Comparison of ENCODE assay signal across 2 cellular contexts in the genomic region with DNA sequence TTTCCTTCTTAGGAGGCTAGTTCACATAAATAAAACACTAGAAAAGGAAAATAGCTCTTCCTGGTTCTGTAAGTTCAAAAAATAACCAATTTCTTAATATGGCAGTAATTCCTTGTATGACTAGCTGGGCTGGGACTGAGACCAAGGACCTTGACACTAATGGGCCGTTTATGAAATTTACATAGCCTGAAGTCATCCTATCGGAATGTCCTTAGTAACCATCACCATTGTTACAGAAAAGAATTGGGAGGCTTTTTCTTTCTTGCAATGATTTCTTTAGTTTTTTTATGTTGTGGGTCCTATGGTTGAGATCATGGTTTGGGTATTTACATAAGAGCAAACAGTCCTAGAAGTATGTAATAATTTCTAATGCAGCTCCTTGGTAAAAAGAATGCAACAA.
TF ChIP-seq lines count a peak whose summit lies in the region.

No MANE protein-coding gene starts in this region.

TF ChIP-seq in H1, 55 proteins besides CTCF, POLR2A, EP300 and RAD21:
- peak; percentile 68; the same call in 1 of the 2 replicates for TF ChIP-seq JUN (IDR thresholded peaks at IDR 0.05; ENCODE audit: low read depth, low read length)
- TF ChIP-seq CREB1 (IDR thresholded peaks at IDR 0.05) = no peak
- no peak for TF ChIP-seq YY1 (IDR thresholded peaks at IDR 0.05; ENCODE audit: low read depth, low read length)
- no peak for TF ChIP-seq TCF12 (IDR thresholded peaks at IDR 0.05; ENCODE audit: low read depth, low read length)
- TF ChIP-seq RFX5 (IDR thresholded peaks at IDR 0.05; ENCODE audit: borderline replicate concordance, low read depth, low read length) = no peak
- no peak for TF ChIP-seq CBX5 (IDR thresholded peaks at IDR 0.05; ENCODE audit: low read depth, low read length)
- TF ChIP-seq SUZ12 (IDR thresholded peaks at IDR 0.05; ENCODE audit: low read length) = no peak
- TF ChIP-seq KDM4A (IDR thresholded peaks at IDR 0.05; ENCODE audit: low read depth, low read length, severe bottlenecking) = no peak
- TF ChIP-seq TEAD4 (IDR thresholded peaks at IDR 0.05; ENCODE audit: low read depth, low read length) = no peak
- no peak for TF ChIP-seq TBP (IDR thresholded peaks at IDR 0.05; ENCODE audit: low read depth, low read length)
- TF ChIP-seq GABPA (IDR thresholded peaks at IDR 0.05; ENCODE audit: borderline replicate concordance, insufficient read depth, low read length) = no peak
- TF ChIP-seq SIN3A (conservative IDR thresholded peaks at IDR 0.05 in 1 of 2, IDR thresholded peaks at IDR 0.05 in 1 of 2; ENCODE audit: low read depth in 1 of 2, low read length in 2 of 2) = no peak
- TF ChIP-seq, protein P1, sequence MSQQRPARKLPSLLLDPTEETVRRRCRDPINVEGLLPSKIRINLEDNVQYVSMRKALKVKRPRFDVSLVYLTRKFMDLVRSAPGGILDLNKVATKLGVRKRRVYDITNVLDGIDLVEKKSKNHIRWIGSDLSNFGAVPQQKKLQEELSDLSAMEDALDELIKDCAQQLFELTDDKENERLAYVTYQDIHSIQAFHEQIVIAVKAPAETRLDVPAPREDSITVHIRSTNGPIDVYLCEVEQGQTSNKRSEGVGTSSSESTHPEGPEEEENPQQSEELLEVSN (IDR thresholded peaks at IDR 0.05) = no peak
- TF ChIP-seq CTBP2 (IDR thresholded peaks at IDR 0.05; ENCODE audit: borderline replicate concordance, insufficient read depth, insufficient read length, low read length) = no peak
- peak; percentile 72; the same call in 1 of the 2 replicates for TF ChIP-seq JUND (IDR thresholded peaks at IDR 0.05; ENCODE audit: low read length)
- no peak for TF ChIP-seq HDAC6 (IDR thresholded peaks at IDR 0.05; ENCODE audit: low read depth, low read length)
- no peak for TF ChIP-seq TAF7 (optimal IDR thresholded peaks at IDR 0.05; ENCODE audit: borderline replicate concordance, low read depth, low read length)
- TF ChIP-seq EZH2 (IDR thresholded peaks at IDR 0.05; ENCODE audit: low read depth, low read length, severe bottlenecking) = no peak

TF ChIP-seq in HepG2, 621 proteins besides CTCF, POLR2A, EP300 and RAD21:
- TF ChIP-seq CENPX (CRISPR knock-in tag; IDR thresholded peaks at IDR 0.05) (no peak), ATRX (CRISPR knock-in tag; IDR thresholded peaks at IDR 0.05; ENCODE audit: borderline replicate concordance) (no peak), IKZF4 (CRISPR knock-in tag; IDR thresholded peaks at IDR 0.05; ENCODE audit: borderline replicate concordance, low read depth, not compliant biosample characterization) (no peak), ZMYM4 (CRISPR knock-in tag; IDR thresholded peaks at IDR 0.05) (no peak), ZNF816 (CRISPR knock-in tag; IDR thresholded peaks at IDR 0.05; ENCODE audit: borderline replicate concordance) (no peak), ZNF333 (CRISPR knock-in tag; IDR thresholded peaks at IDR 0.05; ENCODE audit: borderline replicate concordance) (no peak), ZNF567 (CRISPR knock-in tag; IDR thresholded peaks at IDR 0.05; ENCODE audit: borderline replicate concordance) (no peak), RBM39 (IDR thresholded peaks at IDR 0.05; ENCODE audit: low read depth, low read length, poor library complexity, severe bottlenecking) (no peak), PLRG1 (conservative IDR thresholded peaks at IDR 0.05) (no peak), SAP130 (CRISPR knock-in tag; IDR thresholded peaks at IDR 0.05; ENCODE audit: low read depth) (no peak), ARNT2 (CRISPR knock-in tag; IDR thresholded peaks at IDR 0.05; ENCODE audit: low read depth) (no peak), CHCHD3 (CRISPR knock-in tag; IDR thresholded peaks at IDR 0.05) (no peak), HMGA1 (CRISPR knock-in tag; conservative IDR thresholded peaks at IDR 0.05) (no peak), YEATS4 (CRISPR knock-in tag; IDR thresholded peaks at IDR 0.05; ENCODE audit: borderline replicate concordance) (no peak), ZNF607 (CRISPR knock-in tag; IDR thresholded peaks at IDR 0.05; ENCODE audit: borderline replicate concordance) (no peak), ZNF460 (CRISPR knock-in tag; IDR thresholded peaks at IDR 0.05; ENCODE audit: borderline replicate concordance) (no peak)
- TF ChIP-seq, protein P2, sequence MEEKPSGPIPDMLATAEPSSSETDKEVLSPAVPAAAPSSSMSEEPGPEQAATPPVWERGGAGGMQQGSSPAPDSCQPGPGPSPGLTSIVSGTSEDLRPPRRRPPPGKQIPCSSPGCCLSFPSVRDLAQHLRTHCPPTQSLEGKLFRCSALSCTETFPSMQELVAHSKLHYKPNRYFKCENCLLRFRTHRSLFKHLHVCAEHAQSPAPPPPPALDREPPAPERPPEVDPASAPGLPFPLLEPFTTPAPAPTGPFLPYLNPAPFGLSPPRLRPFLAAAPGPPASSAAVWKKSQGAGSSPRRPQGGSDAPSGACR (CRISPR knock-in tag; IDR thresholded peaks at IDR 0.05) = no peak
- TF ChIP-seq, protein P3, sequence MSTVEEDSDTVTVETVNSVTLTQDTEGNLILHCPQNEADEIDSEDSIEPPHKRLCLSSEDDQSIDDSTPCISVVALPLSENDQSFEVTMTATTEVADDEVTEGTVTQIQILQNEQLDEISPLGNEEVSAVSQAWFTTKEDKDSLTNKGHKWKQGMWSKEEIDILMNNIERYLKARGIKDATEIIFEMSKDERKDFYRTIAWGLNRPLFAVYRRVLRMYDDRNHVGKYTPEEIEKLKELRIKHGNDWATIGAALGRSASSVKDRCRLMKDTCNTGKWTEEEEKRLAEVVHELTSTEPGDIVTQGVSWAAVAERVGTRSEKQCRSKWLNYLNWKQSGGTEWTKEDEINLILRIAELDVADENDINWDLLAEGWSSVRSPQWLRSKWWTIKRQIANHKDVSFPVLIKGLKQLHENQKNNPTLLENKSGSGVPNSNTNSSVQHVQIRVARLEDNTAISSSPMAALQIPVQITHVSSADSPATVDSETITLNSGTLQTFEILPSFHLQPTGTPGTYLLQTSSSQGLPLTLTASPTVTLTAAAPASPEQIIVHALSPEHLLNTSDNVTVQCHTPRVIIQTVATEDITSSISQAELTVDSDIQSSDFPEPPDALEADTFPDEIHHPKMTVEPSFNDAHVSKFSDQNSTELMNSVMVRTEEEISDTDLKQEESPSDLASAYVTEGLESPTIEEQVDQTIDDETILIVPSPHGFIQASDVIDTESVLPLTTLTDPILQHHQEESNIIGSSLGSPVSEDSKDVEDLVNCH (CRISPR knock-in tag; IDR thresholded peaks at IDR 0.05) = no peak
- TF ChIP-seq, protein P4, sequence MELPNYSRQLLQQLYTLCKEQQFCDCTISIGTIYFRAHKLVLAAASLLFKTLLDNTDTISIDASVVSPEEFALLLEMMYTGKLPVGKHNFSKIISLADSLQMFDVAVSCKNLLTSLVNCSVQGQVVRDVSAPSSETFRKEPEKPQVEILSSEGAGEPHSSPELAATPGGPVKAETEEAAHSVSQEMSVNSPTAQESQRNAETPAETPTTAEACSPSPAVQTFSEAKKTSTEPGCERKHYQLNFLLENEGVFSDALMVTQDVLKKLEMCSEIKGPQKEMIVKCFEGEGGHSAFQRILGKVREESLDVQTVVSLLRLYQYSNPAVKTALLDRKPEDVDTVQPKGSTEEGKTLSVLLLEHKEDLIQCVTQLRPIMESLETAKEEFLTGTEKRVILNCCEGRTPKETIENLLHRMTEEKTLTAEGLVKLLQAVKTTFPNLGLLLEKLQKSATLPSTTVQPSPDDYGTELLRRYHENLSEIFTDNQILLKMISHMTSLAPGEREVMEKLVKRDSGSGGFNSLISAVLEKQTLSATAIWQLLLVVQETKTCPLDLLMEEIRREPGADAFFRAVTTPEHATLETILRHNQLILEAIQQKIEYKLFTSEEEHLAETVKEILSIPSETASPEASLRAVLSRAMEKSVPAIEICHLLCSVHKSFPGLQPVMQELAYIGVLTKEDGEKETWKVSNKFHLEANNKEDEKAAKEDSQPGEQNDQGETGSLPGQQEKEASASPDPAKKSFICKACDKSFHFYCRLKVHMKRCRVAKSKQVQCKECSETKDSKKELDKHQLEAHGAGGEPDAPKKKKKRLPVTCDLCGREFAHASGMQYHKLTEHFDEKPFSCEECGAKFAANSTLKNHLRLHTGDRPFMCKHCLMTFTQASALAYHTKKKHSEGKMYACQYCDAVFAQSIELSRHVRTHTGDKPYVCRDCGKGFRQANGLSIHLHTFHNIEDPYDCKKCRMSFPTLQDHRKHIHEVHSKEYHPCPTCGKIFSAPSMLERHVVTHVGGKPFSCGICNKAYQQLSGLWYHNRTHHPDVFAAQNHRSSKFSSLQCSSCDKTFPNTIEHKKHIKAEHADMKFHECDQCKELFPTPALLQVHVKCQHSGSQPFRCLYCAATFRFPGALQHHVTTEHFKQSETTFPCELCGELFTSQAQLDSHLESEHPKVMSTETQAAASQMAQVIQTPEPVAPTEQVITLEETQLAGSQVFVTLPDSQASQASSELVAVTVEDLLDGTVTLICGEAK (IDR thresholded peaks at IDR 0.05) = no peak
- TF ChIP-seq, protein P4 (CRISPR knock-in tag; IDR thresholded peaks at IDR 0.05) = no peak
- TF ChIP-seq, protein P5, sequence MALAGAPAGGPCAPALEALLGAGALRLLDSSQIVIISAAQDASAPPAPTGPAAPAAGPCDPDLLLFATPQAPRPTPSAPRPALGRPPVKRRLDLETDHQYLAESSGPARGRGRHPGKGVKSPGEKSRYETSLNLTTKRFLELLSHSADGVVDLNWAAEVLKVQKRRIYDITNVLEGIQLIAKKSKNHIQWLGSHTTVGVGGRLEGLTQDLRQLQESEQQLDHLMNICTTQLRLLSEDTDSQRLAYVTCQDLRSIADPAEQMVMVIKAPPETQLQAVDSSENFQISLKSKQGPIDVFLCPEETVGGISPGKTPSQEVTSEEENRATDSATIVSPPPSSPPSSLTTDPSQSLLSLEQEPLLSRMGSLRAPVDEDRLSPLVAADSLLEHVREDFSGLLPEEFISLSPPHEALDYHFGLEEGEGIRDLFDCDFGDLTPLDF (CRISPR knock-in tag; IDR thresholded peaks at IDR 0.05) = no peak
